In genomic region chr3:169662215-169663070, GRCh38 we compare ENCODE assay signal across 8 cellular contexts. TPM values are rescaled to one million over a fixed set of nuclear protein-coding genes. Genes with fewer than 3 reads are reported as not detected.
A peak's percentile ranks its signal among the peaks of the same experiment; 100 is the strongest.
DNase-seq lines count a peak whose midpoint lies in the region; ATAC-seq, FAIRE-seq and TF ChIP-seq lines count a peak whose summit lies in the region.

No MANE protein-coding gene starts in this region.

- H3K27ac ChIP-seq in H1 (ENCODE audit: low read depth, low read length) = no peak overlapping the region
- no peak overlapping the region for H3K27ac ChIP-seq in mesendoderm (ENCODE audit: low read depth, low read length)
- H3K27ac ChIP-seq in testis = peak overlapping the region in 1 of 2 donors; percentile 26

- H3K4me2 ChIP-seq in H1 (ENCODE audit: insufficient read depth in 1 of 2, low read depth in 2 of 2, low read length in 2 of 2) (peak overlapping the region; percentile 97 to 100), mesendoderm (ENCODE audit: low read length) (peak overlapping the region; percentile 93)

- ATAC-seq in activated CD4-positive, alpha-beta T cell treated with anti-CD3 and anti-CD28 coated beads for 36 hours = peak; percentile 76
- ATAC-seq in HG02571 (IDR thresholded peaks at IDR 0.05; ENCODE audit: unreplicated experiment) = peak; percentile 45

- H3K4me3 ChIP-seq in H1 (ENCODE audit: extremely low read depth in 1 of 4, insufficient read depth in 2 of 4, low read depth in 3 of 4, low read length in 4 of 4) (peak overlapping the region; percentile 66 to 79 (median 74)), mesendoderm (ENCODE audit: low read length) (peak overlapping the region; percentile 53), testis (peak overlapping the region; percentile 51 to 66)

- H2BK20ac ChIP-seq in H1 (ENCODE audit: low read length) = no peak overlapping the region

- TF ChIP-seq POLR2A in H1 (IDR thresholded peaks at IDR 0.05; ENCODE audit: control extremely low read depth in 1 of 2, low read depth in 2 of 2, low read length in 2 of 2) (no peak), testis (IDR thresholded peaks at IDR 0.05) (no peak)

- H3K18ac ChIP-seq in H1 (ENCODE audit: extremely low read depth, low read length) = no peak overlapping the region
- peak overlapping the region; percentile 86 for H3K18ac ChIP-seq in mesendoderm (ENCODE audit: low read length)

- H4K8ac ChIP-seq in H1 (ENCODE audit: extremely low read depth, insufficient read depth, low read length) (peak overlapping the region; percentile 38; the same call in 1 of the 2 replicates), mesendoderm (ENCODE audit: low read depth, low read length) (no peak overlapping the region)

- H3K4me1 ChIP-seq in H1 (replicated peaks in 1 of 4; ENCODE audit: control insufficient read depth in 3 of 4, insufficient read depth in 4 of 4, low read length in 3 of 4) = peaks cover 10 to 40% (median 23%) of the 10 kb centered on the region in 4 experiments
- H3K4me1 ChIP-seq in mesendoderm (ENCODE audit: control insufficient read depth, low read depth, low read length) = peaks cover 16% of the 10 kb centered on the region
- peaks cover 16% of the 10 kb centered on the region for H3K4me1 ChIP-seq in testis

- H3K27me3 ChIP-seq in H1 (replicated peaks in 1 of 4; ENCODE audit: control insufficient read depth in 3 of 4, extremely low read depth in 1 of 4, insufficient read depth in 3 of 4, low read length in 3 of 4) (peaks cover 43 to 83% (median 74%) of the 10 kb centered on the region in 4 experiments), mesendoderm (ENCODE audit: insufficient read depth, low read length, poor library complexity) (peaks cover 35% of the 10 kb centered on the region), testis (no peaks in the 10 kb centered on the region)

- DNase-seq in activated CD4-positive, alpha-beta T cell treated with anti-CD3 and anti-CD28 coated beads for 36 hours = peak; percentile 74
- DNase-seq in activated CD4-positive, alpha-beta T cell treated with anti-CD3 and anti-CD28 coated beads, Interleukin-2, amount 50 U/mL, for 4 hours = no peak
- DNase-seq in NCI-H1092 (lab: John Stamatoyannopoulos, UW) (peak; percentile 90), H1 (ENCODE audit: low read depth in 1 of 2, low spot score in 2 of 2) (peak in 1 of 2 experiments; percentile 92), mesendoderm (peak; percentile 88), testis (peak; percentile 60)
- peak; percentile 26 for DNase-seq in T-helper 2 cell treated with Interferon-gamma antibody and Interleukin-4, amounts not matched to agents 5 μg/mL and 100 μg/mL, for 36 hours (ENCODE audit: low spot score)

- no peak overlapping the region for H4K91ac ChIP-seq in H1 (replicated peaks; ENCODE audit: insufficient read length, low read length)

- peaks cover 28% of the 10 kb centered on the region for H3K23me2 ChIP-seq in H1 (ENCODE audit: low read depth, low read length)

- TF ChIP-seq CTCF in H1 (IDR thresholded peaks at IDR 0.05; ENCODE audit: control extremely low read depth in 1 of 3, insufficient read depth in 1 of 3, low read depth in 1 of 3, low read length in 3 of 3) (peak; percentile 70 to 80 (median 76)), testis (IDR thresholded peaks at IDR 0.05) (peak in 2 of 3 experiments; percentile 48 to 49)

- H3K23ac ChIP-seq in H1 (ENCODE audit: insufficient read length) (no peak overlapping the region), mesendoderm (ENCODE audit: low read length) (no peak overlapping the region)

- no peak overlapping the region for H2AK5ac ChIP-seq in H1 (ENCODE audit: low read depth, low read length)
- no peak overlapping the region for H2AK5ac ChIP-seq in mesendoderm (ENCODE audit: low read length)

- H2BK15ac ChIP-seq in H1 (ENCODE audit: low read length) (no peak overlapping the region), mesendoderm (replicated peaks; ENCODE audit: low read depth) (peak overlapping the region; percentile 76)

- peak; percentile 50 to 67 for TF ChIP-seq RAD21 in H1 (IDR thresholded peaks at IDR 0.05 in 1 of 2, conservative IDR thresholded peaks at IDR 0.05 in 1 of 2; ENCODE audit: low read depth in 2 of 2, low read length in 2 of 2)

- no peak overlapping the region for H3K14ac ChIP-seq in H1 (ENCODE audit: insufficient read length)

- H3K9ac ChIP-seq in H1 (replicated peaks in 1 of 4; ENCODE audit: extremely low read depth in 1 of 4, low read depth in 3 of 4, low read length in 3 of 4) (no peak overlapping the region), mesendoderm (ENCODE audit: low read length) (peak overlapping the region; percentile 79)

- intact Hi-C loops in activated CD4-positive, alpha-beta T cell treated with anti-CD3 and anti-CD28 coated beads for 36 hours (cut with DNase I, micrococcal nuclease) = no loop called here
- intact Hi-C loops in testis (cut with DNase I; ENCODE audit: low total_unique reads) = loop anchor here (10.0 kb wide), 1 partner anchor 508 kb away; no protein-coding TSS in a partner anchor

- H3K79me2 ChIP-seq in H1 (ENCODE audit: control insufficient read depth in 1 of 2, insufficient read depth in 2 of 2, low read length in 2 of 2) (no peaks in the 10 kb centered on the region), mesendoderm (ENCODE audit: control insufficient read depth, insufficient read depth, low read length) (no peaks in the 10 kb centered on the region)

- H2BK120ac ChIP-seq in H1 (replicated peaks; ENCODE audit: low read depth, low read length) = no peak overlapping the region
- peak overlapping the region; percentile 75 for H2BK120ac ChIP-seq in mesendoderm (ENCODE audit: low read depth, low read length)

- no peak overlapping the region for H3K4ac ChIP-seq in H1 (replicated peaks; ENCODE audit: insufficient read length, low read depth, low read length)
- peak overlapping the region; percentile 36 for H3K4ac ChIP-seq in mesendoderm (ENCODE audit: low read depth, low read length)

- CTCF ChIA-PET in activated CD4-positive, alpha-beta T cell treated with anti-CD3 and anti-CD28 coated beads for 36 hours (lab: Charles Lee) = interaction anchor here (0.8 kb wide), 1 partner anchor 1574 kb away, joined by 3 read pairs; no protein-coding TSS in a partner anchor
- CTCF ChIA-PET in H1 (lab: Charles Lee; ENCODE audit: partially characterized antibody) = interaction anchor here (0.5 to 2.0 kb wide), 12 partner anchors 10 to 799 kb away, joined by 3 to 7 read pairs (median 3); no protein-coding TSS in a partner anchor

- no peaks in the 10 kb centered on the region for H3K36me3 Mint-ChIP-seq in activated CD4-positive, alpha-beta T cell treated with anti-CD3 and anti-CD28 coated beads for 36 hours (ENCODE audit: low read depth)
- no peaks in the 10 kb centered on the region for H3K36me3 Mint-ChIP-seq in T-helper 2 cell treated with Interferon-gamma antibody and Interleukin-4, amounts not matched to agents 5 μg/mL and 100 μg/mL, for 36 hours (ENCODE audit: low read depth)

- H4K5ac ChIP-seq in H1 (ENCODE audit: insufficient read length, low read depth, low read length) (no peak overlapping the region), mesendoderm (ENCODE audit: low read length) (no peak overlapping the region)

- 3% methylated on average over 35 of the region's 82 CpGs; no CpG with 5 or more reads in 1 of the 2 experiments for WGBS in H1 (ENCODE audit: extremely low coverage in 1 of 2, insufficient coverage in 1 of 2, insufficient read length in 1 of 2, insufficient replicate concordance in 2 of 2, low coverage in 1 of 2, low lambda C conversion rate in 2 of 2, missing lambda C conversion rate in 1 of 2), 2 experiments
- whole genome bisulfite sequencing in mesendoderm (ENCODE audit: extremely low coverage, insufficient coverage, low lambda C conversion rate) = no CpG with 5 or more reads among the region's 82 CpGs
- WGBS in testis, 2 donors = 0 to 1% methylated on average over 4 to 53 of the region's 82 CpGs

- POLR2A ChIA-PET in activated CD4-positive, alpha-beta T cell treated with anti-CD3 and anti-CD28 coated beads for 36 hours (lab: Charles Lee) = no interaction called here
- POLR2A ChIA-PET in H1 (lab: Charles Lee; ENCODE audit: partially characterized antibody) = interaction anchor here (1.5 kb wide), 1 partner anchor 515 kb away, joined by 4 read pairs; no protein-coding TSS in a partner anchor

- H3K4me3 Mint-ChIP-seq in activated CD4-positive, alpha-beta T cell treated with anti-CD3 and anti-CD28 coated beads for 36 hours = peak overlapping the region; percentile 65
- H3K4me3 Mint-ChIP-seq in T-helper 2 cell treated with Interferon-gamma antibody and Interleukin-4, amounts not matched to agents 5 μg/mL and 100 μg/mL, for 36 hours = peak overlapping the region; percentile 87

- no peaks in the 10 kb centered on the region for H3K9me3 Mint-ChIP-seq in activated CD4-positive, alpha-beta T cell treated with anti-CD3 and anti-CD28 coated beads for 36 hours (ENCODE audit: low read depth)
- no peaks in the 10 kb centered on the region for H3K9me3 Mint-ChIP-seq in T-helper 2 cell treated with Interferon-gamma antibody and Interleukin-4, amounts not matched to agents 5 μg/mL and 100 μg/mL, for 36 hours

- H3K9me3 ChIP-seq in H1 (ENCODE audit: insufficient read depth in 2 of 2, low read depth in 1 of 2, low read length in 1 of 2) = no peaks in the 10 kb centered on the region
- H3K9me3 ChIP-seq in testis = no peaks in the 10 kb centered on the region

- peaks cover 0 to 10% of the 10 kb centered on the region in 2 experiments for H4K20me1 ChIP-seq in H1 (replicated peaks in 1 of 2; ENCODE audit: control insufficient read depth in 1 of 2, insufficient read depth in 2 of 2, low read length in 2 of 2)

- peaks cover 2% of the 10 kb centered on the region; the same call in 1 of the 2 replicates for H3K79me1 ChIP-seq in H1 (ENCODE audit: low read depth, low read length)
- no peaks in the 10 kb centered on the region for H3K79me1 ChIP-seq in mesendoderm (ENCODE audit: low read length)

- TF ChIP-seq EP300 in H1 (IDR thresholded peaks at IDR 0.05; ENCODE audit: borderline replicate concordance in 1 of 2, low read depth in 2 of 2, low read length in 2 of 2) = no peak

- FAIRE-seq in H1 (lab: Jason Lieb, UNC) = no peak

- H3K56ac ChIP-seq in H1 (replicated peaks; ENCODE audit: insufficient read length, low read depth, low read length) (no peak overlapping the region), mesendoderm (ENCODE audit: low read length) (peak overlapping the region; percentile 92)

- H2BK5ac ChIP-seq in H1 (ENCODE audit: low read depth, low read length) (no peak overlapping the region), mesendoderm (ENCODE audit: low read length) (peak overlapping the region; percentile 46)

- no peak overlapping the region for H3K27ac Mint-ChIP-seq in activated CD4-positive, alpha-beta T cell treated with anti-CD3 and anti-CD28 coated beads for 36 hours
- H3K27ac Mint-ChIP-seq in T-helper 2 cell treated with Interferon-gamma antibody and Interleukin-4, amounts not matched to agents 5 μg/mL and 100 μg/mL, for 36 hours = no peak overlapping the region

- H2BK12ac ChIP-seq in H1 (ENCODE audit: low read depth, low read length) = no peak overlapping the region

- no peak overlapping the region for H2AFZ ChIP-seq in H1 (ENCODE audit: low read length)

- H3K27me3 Mint-ChIP-seq in activated CD4-positive, alpha-beta T cell treated with anti-CD3 and anti-CD28 coated beads for 36 hours = peaks cover 80% of the 10 kb centered on the region
- peaks cover 92% of the 10 kb centered on the region for H3K27me3 Mint-ChIP-seq in T-helper 2 cell treated with Interferon-gamma antibody and Interleukin-4, amounts not matched to agents 5 μg/mL and 100 μg/mL, for 36 hours (ENCODE audit: low read depth)

- no peaks in the 10 kb centered on the region for H3K36me3 ChIP-seq in H1 (ENCODE audit: control insufficient read depth in 2 of 4, insufficient read depth in 4 of 4, low read length in 3 of 4)
- no peaks in the 10 kb centered on the region for H3K36me3 ChIP-seq in mesendoderm (ENCODE audit: control insufficient read depth, insufficient read depth, low read length)
- no peaks in the 10 kb centered on the region for H3K36me3 ChIP-seq in testis (ENCODE audit: low read depth, missing control alignments)

- peaks cover 40% of the 10 kb centered on the region for H3K4me1 Mint-ChIP-seq in activated CD4-positive, alpha-beta T cell treated with anti-CD3 and anti-CD28 coated beads for 36 hours
- peaks cover 37% of the 10 kb centered on the region for H3K4me1 Mint-ChIP-seq in T-helper 2 cell treated with Interferon-gamma antibody and Interleukin-4, amounts not matched to agents 5 μg/mL and 100 μg/mL, for 36 hours (ENCODE audit: low read depth)

RNA-seq across cellular contexts. Expression of gene MECOM, which starts 1.1 kb away (rescaled TPM):
- not detected for total RNA-seq in activated CD4-positive, alpha-beta T cell treated with anti-CD3 and anti-CD28 coated beads for 36 hours
- total RNA-seq in H1 (2021; fragmentation: NEBNext Ultra II Directional; extraction: Animal tissue kit (Norgen Biotek cat#: 25700)) = 0.69 and 0.78 TPM in 2 replicates
- 0.03 and 0.11 TPM in 2 replicates for polyA plus RNA-seq in H1 (2011; rRNA removed)
- polyA plus RNA-seq in H1 (2011; cell fraction: cytosol; rRNA removed) = 0.26 TPM
- 0.21 TPM for polyA plus RNA-seq in H1 (2011; cell fraction: nucleus; rRNA removed)
- 0.09 to 1.1 TPM (median 0.18 TPM) in 4 replicates for polyA plus RNA-seq in H1 (2012, experiment 1 of 2)
- polyA plus RNA-seq in H1 (2012, experiment 2 of 2) = not detected
- 0.18 TPM for polyA plus RNA-seq in H1 (2013, experiment 1 of 2)
- polyA plus RNA-seq in H1 (2013, experiment 2 of 2) = 0.11 TPM
- polyA minus RNA-seq in H1 (2011; rRNA and poly(A)+ RNA removed) = 0.07 and 1.1 TPM in 2 replicates
- not detected for polyA minus RNA-seq in H1 (2011; cell fraction: cytosol; rRNA and poly(A)+ RNA removed)
- polyA minus RNA-seq in H1 (2011; cell fraction: nucleus; rRNA and poly(A)+ RNA removed) = 0.30 TPM
- 0.94 TPM for polyA plus RNA-seq in mesendoderm (2013, experiment 1 of 2)
- 0.74 TPM for polyA plus RNA-seq in mesendoderm (2013, experiment 2 of 2)
- 10 to 100 TPM in 1 of 2 donors, 1 to 10 TPM in 1; 5.2 to 13.5 TPM for total RNA-seq in testis
- 6.7 TPM for polyA plus RNA-seq in testis (ENCODE audit: insufficient read depth, low read depth, low replicate concordance)

Comparison
In these comparisons a context has a peak if more than half of its experiments do, and no peak if none do; other contexts are left out.
1. DNase-seq: peak in activated CD4-positive, alpha-beta T cell treated with anti-CD3 and anti-CD28 coated beads for 36 hours (single experiment), NCI-H1092 (single experiment), T-helper 2 cell treated with Interferon-gamma antibody and Interleukin-4, amounts not matched to agents 5 μg/mL and 100 μg/mL, for 36 hours (single experiment), mesendoderm (single experiment) and testis (single experiment); none in activated CD4-positive, alpha-beta T cell treated with anti-CD3 and anti-CD28 coated beads, Interleukin-2, amount 50 U/mL, for 4 hours (0 of 2).
2. Peak in every context shown above with its lines, with median percentiles within 50 percentile points of each other: H3K4me3 ChIP-seq.